Comparison of ENCODE assay signal across 1 cellular context in the genomic region with DNA sequence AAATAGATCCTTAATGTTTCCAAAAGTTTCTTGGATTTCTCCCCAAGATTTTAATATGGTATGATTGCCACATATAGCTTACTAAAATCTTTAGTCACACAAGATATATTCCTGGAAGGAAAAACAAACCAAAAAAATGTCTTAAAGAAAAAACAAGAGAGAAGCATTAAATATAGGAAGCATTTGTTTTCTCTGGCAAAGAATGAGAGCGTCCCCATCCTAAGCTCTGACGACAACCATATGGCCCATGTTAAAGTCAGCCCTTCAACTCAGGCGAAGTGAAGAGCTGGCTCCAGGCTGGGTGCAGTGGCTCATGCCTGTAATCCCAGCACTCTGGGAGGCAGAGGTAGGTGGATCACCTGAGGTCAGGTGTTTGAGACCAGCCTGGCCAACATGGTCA.
TF ChIP-seq lines count a peak whose summit lies in the region.

No MANE protein-coding gene starts in this region.

TF ChIP-seq in K562, 482 proteins besides CTCF, POLR2A, EP300 and RAD21:
- TF ChIP-seq MXI1 (IDR thresholded peaks at IDR 0.05; ENCODE audit: low read depth, low read length) = no peak
- TF ChIP-seq, protein P1, sequence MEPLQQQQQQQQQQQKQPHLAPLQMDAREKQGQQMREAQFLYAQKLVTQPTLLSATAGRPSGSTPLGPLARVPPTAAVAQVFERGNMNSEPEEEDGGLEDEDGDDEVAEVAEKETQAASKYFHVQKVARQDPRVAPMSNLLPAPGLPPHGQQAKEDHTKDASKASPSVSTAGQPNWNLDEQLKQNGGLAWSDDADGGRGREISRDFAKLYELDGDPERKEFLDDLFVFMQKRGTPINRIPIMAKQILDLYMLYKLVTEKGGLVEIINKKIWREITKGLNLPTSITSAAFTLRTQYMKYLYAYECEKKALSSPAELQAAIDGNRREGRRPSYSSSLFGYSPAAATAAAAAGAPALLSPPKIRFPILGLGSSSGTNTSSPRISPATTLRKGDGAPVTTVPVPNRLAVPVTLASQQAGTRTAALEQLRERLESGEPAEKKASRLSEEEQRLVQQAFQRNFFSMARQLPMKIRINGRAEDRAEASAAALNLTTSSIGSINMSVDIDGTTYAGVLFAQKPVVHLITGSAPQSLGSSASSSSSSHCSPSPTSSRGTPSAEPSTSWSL (CRISPR knock-in tag; IDR thresholded peaks at IDR 0.05; ENCODE audit: borderline replicate concordance) = no peak
- TF ChIP-seq, protein P2, sequence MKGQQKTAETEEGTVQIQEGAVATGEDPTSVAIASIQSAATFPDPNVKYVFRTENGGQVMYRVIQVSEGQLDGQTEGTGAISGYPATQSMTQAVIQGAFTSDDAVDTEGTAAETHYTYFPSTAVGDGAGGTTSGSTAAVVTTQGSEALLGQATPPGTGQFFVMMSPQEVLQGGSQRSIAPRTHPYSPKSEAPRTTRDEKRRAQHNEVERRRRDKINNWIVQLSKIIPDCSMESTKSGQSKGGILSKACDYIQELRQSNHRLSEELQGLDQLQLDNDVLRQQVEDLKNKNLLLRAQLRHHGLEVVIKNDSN (CRISPR knock-in tag; IDR thresholded peaks at IDR 0.05) = no peak
- TF ChIP-seq NCOA2 (IDR thresholded peaks at IDR 0.05; ENCODE audit: partially characterized antibody in 2 of 2) = no peak
- TF ChIP-seq ZNF717 (CRISPR knock-in tag; IDR thresholded peaks at IDR 0.05) = no peak
- TF ChIP-seq, protein P3, sequence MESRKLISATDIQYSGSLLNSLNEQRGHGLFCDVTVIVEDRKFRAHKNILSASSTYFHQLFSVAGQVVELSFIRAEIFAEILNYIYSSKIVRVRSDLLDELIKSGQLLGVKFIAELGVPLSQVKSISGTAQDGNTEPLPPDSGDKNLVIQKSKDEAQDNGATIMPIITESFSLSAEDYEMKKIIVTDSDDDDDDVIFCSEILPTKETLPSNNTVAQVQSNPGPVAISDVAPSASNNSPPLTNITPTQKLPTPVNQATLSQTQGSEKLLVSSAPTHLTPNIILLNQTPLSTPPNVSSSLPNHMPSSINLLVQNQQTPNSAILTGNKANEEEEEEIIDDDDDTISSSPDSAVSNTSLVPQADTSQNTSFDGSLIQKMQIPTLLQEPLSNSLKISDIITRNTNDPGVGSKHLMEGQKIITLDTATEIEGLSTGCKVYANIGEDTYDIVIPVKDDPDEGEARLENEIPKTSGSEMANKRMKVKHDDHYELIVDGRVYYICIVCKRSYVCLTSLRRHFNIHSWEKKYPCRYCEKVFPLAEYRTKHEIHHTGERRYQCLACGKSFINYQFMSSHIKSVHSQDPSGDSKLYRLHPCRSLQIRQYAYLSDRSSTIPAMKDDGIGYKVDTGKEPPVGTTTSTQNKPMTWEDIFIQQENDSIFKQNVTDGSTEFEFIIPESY (CRISPR knock-in tag; IDR thresholded peaks at IDR 0.05) = no peak
- no peak for TF ChIP-seq ELK1 (CRISPR knock-in tag; IDR thresholded peaks at IDR 0.05)
- no peak for TF ChIP-seq ZNF124 (CRISPR knock-in tag; IDR thresholded peaks at IDR 0.05)
- TF ChIP-seq, protein P4, sequence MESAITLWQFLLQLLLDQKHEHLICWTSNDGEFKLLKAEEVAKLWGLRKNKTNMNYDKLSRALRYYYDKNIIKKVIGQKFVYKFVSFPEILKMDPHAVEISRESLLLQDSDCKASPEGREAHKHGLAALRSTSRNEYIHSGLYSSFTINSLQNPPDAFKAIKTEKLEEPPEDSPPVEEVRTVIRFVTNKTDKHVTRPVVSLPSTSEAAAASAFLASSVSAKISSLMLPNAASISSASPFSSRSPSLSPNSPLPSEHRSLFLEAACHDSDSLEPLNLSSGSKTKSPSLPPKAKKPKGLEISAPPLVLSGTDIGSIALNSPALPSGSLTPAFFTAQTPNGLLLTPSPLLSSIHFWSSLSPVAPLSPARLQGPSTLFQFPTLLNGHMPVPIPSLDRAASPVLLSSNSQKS (CRISPR knock-in tag; IDR thresholded peaks at IDR 0.05) = no peak
- TF ChIP-seq FOXA1 (IDR thresholded peaks at IDR 0.05; ENCODE audit: borderline replicate concordance) = no peak
- no peak for TF ChIP-seq POLR2AphosphoS5 (IDR thresholded peaks at IDR 0.05; ENCODE audit: control insufficient read depth, insufficient read depth, low read depth, low read length)
- TF ChIP-seq TARDBP (IDR thresholded peaks at IDR 0.05) = no peak
- TF ChIP-seq DMBX1 (CRISPR knock-in tag; IDR thresholded peaks at IDR 0.05; ENCODE audit: borderline replicate concordance) = no peak
- TF ChIP-seq CREB1 (IDR thresholded peaks at IDR 0.05) = no peak
- no peak for TF ChIP-seq CREB1 (CRISPR knock-in tag; IDR thresholded peaks at IDR 0.05)
- TF ChIP-seq FOXK2 (conservative IDR thresholded peaks at IDR 0.05 in 1 of 2, IDR thresholded peaks at IDR 0.05 in 1 of 2; ENCODE audit: low read depth in 2 of 2) = no peak
- TF ChIP-seq YY1 (IDR thresholded peaks at IDR 0.05; ENCODE audit: borderline replicate concordance in 1 of 3, control insufficient read depth in 1 of 3, extremely low read depth in 1 of 3, insufficient read depth in 3 of 3, insufficient read length in 1 of 3, insufficient replicate concordance in 2 of 3, low read depth in 1 of 3, low read length in 2 of 3) = no peak
- TF ChIP-seq ZNF165 (CRISPR knock-in tag; IDR thresholded peaks at IDR 0.05; ENCODE audit: borderline replicate concordance) = no peak
